Comparison of ENCODE assay signal across 8 cellular contexts in genomic region chr11:128628343-128628673, GRCh38. TPM values are rescaled to one million over a fixed set of nuclear protein-coding genes. Genes with fewer than 3 reads are reported as not detected.
DNase-seq lines count a peak whose midpoint lies in the region; ATAC-seq and TF ChIP-seq lines count a peak whose summit lies in the region.
"Had no signal": no experiment of that assay in that cellular context is flagged by ENCODE, and none has a peak within 500 bp of the region (broad histone marks: within the 10 kb centered on the region; RNA-seq: fewer than 3 reads in every experiment).

No MANE protein-coding gene starts in this region.

- peak overlapping the region; percentile 90; the same call in 1 of the 2 replicates for H2AFZ ChIP-seq in OCI-LY7 (ENCODE audit: low read length)
- no peak overlapping the region for H2AFZ ChIP-seq in trophoblast cell (ENCODE audit: insufficient read depth, low read length, poor library complexity)

- BruUV-seq in OCI-LY7 (replicated peaks; lab: Mats Ljungman, UMichigan), result no TSS peak

- peaks cover 8% of the 10 kb centered on the region for H3K79me1 ChIP-seq in trophoblast cell (ENCODE audit: low read length)

- H3K79me2 ChIP-seq in OCI-LY7 (ENCODE audit: insufficient read depth, low read depth, low read length) (no peaks in the 10 kb centered on the region; the same call in 1 of the 2 replicates), trophoblast cell (ENCODE audit: control insufficient read depth, insufficient read depth, low read length, poor library complexity) (no peaks in the 10 kb centered on the region)

- CTCF ChIA-PET in OCI-LY7 (lab: Charles Lee; ENCODE audit: unreplicated experiment), result interaction anchor here (0.6 to 4.6 kb wide), 9 partner anchors 9 to 456 kb away, joined by 3 to 78 read pairs (median 5); no protein-coding TSS in a partner anchor

- no peaks in the 10 kb centered on the region for H3K36me3 ChIP-seq in OCI-LY7 (ENCODE audit: insufficient read depth, low read length)
- H3K36me3 ChIP-seq in trophoblast cell (ENCODE audit: control insufficient read depth in 1 of 2, insufficient read depth in 2 of 2, low read length in 2 of 2), result no peaks in the 10 kb centered on the region

- H2BK5ac ChIP-seq in trophoblast cell (ENCODE audit: low read depth, low read length, poor library complexity), result no peak overlapping the region

- no peak overlapping the region for H3K14ac ChIP-seq in trophoblast cell (ENCODE audit: low read length)

- H3K18ac ChIP-seq in trophoblast cell (ENCODE audit: low read length), result no peak overlapping the region

- no peak overlapping the region for H4K12ac ChIP-seq in trophoblast cell (ENCODE audit: low read depth, low read length)

- ATAC-seq in GM18909 (IDR thresholded peaks at IDR 0.05; ENCODE audit: poor library complexity, unreplicated experiment), result peak; percentile 25
- peak; percentile 18 for ATAC-seq in GM21825 (IDR thresholded peaks at IDR 0.05; ENCODE audit: unreplicated experiment)
- no peak for ATAC-seq in GM21360 (IDR thresholded peaks at IDR 0.05; ENCODE audit: unreplicated experiment)

- H3K27ac ChIP-seq in OCI-LY7 (ENCODE audit: low read depth, low read length, poor library complexity, severe bottlenecking) (peak overlapping the region; percentile 97), trophoblast cell (ENCODE audit: low read depth, low read length) (no peak overlapping the region)

- H4K20me1 ChIP-seq in OCI-LY7 (ENCODE audit: insufficient read depth, low read length), result no peaks in the 10 kb centered on the region

- H3K9me2 ChIP-seq in OCI-LY7 (ENCODE audit: insufficient read depth, low read length), result no peaks in the 10 kb centered on the region

- no peak overlapping the region for H2BK12ac ChIP-seq in trophoblast cell (ENCODE audit: low read length)

- no peak overlapping the region for H2BK120ac ChIP-seq in trophoblast cell (ENCODE audit: insufficient read depth, low read length, poor library complexity)

- no peak overlapping the region for H2AK5ac ChIP-seq in trophoblast cell (ENCODE audit: low read length)

- H4K8ac ChIP-seq in trophoblast cell (ENCODE audit: low read depth, low read length), result no peak overlapping the region

- H3K4me1 ChIP-seq in OCI-LY7 (ENCODE audit: insufficient read depth, low read length, poor library complexity, severe bottlenecking) (peaks cover 94% of the 10 kb centered on the region), trophoblast cell (ENCODE audit: control insufficient read depth in 1 of 2, insufficient read depth in 2 of 2, low read length in 2 of 2) (peaks cover 7 to 11% of the 10 kb centered on the region in 2 experiments)

- H3K27me3 ChIP-seq in trophoblast cell (ENCODE audit: insufficient read depth, low read length), result no peaks in the 10 kb centered on the region

- H3K4me2 ChIP-seq in OCI-LY7 (ENCODE audit: low read length) (peak overlapping the region; percentile 74), trophoblast cell (ENCODE audit: low read length) (no peak overlapping the region)

- no CpG with 5 or more reads among the region's 5 CpGs for WGBS in trophoblast cell (ENCODE audit: extremely low coverage, insufficient coverage, insufficient read length)

- H3K23ac ChIP-seq in trophoblast cell (ENCODE audit: low read length), result no peak overlapping the region

- no peak overlapping the region for H3K9ac ChIP-seq in trophoblast cell (ENCODE audit: low read length)

- H4K91ac ChIP-seq in trophoblast cell (ENCODE audit: low read depth, low read length), result peak overlapping the region; percentile 2

- H3K4me3 ChIP-seq in OCI-LY7 (ENCODE audit: low read depth, low read length, poor library complexity, severe bottlenecking) (no peak overlapping the region), trophoblast cell (ENCODE audit: low read depth, low read length) (no peak overlapping the region)

- no peak for DNase-seq in OCI-LY7 (ENCODE audit: low spot score)
- no peak for DNase-seq in trophoblast cell
- DNase-seq in NCI-H1436 (lab: John Stamatoyannopoulos, UW), result no peak
- DNase-seq in DMS 273 (lab: John Stamatoyannopoulos, UW; ENCODE audit: unreplicated experiment), result no peak
- DNase-seq: activated CD4-positive, alpha-beta T cell treated with anti-CD3 and anti-CD28 coated beads for 1 hour had no signal

- intact Hi-C loops in OCI-LY7 (cut with micrococcal nuclease; ENCODE audit: unreplicated experiment), result no loop called here

- H3K9me3 ChIP-seq in OCI-LY7 (ENCODE audit: low read length) (no peaks in the 10 kb centered on the region), trophoblast cell (ENCODE audit: insufficient read depth, low read depth, low read length) (no peaks in the 10 kb centered on the region)

- H3K4ac ChIP-seq in trophoblast cell (ENCODE audit: low read depth, low read length), result no peak overlapping the region

- POLR2A ChIA-PET in OCI-LY7 (lab: Charles Lee), result interaction anchor here (0.6 to 16.8 kb wide), 31 partner anchors 8 to 457 kb away, joined by 3 to 631 read pairs (median 4); partner anchors contain the start of gene FLI1

- no peak for TF ChIP-seq CTCF in OCI-LY7 (conservative IDR thresholded peaks at IDR 0.05; ENCODE audit: low read length)

RNA-seq across cellular contexts. Expression of gene ETS1, which starts 41.0 kb away (rescaled TPM):
- total RNA-seq in OCI-LY7 (2014; rRNA removed; shearing (Covaris generic)), result 203 and 210 TPM in 2 replicates
- 466 and 503 TPM in 2 replicates for total RNA-seq in OCI-LY7 (2022)
- polyA plus RNA-seq in trophoblast cell (2013), result 103 and 111 TPM in 2 replicates
